Comparison of ENCODE assay signal across 8 cellular contexts in the genomic region with DNA sequence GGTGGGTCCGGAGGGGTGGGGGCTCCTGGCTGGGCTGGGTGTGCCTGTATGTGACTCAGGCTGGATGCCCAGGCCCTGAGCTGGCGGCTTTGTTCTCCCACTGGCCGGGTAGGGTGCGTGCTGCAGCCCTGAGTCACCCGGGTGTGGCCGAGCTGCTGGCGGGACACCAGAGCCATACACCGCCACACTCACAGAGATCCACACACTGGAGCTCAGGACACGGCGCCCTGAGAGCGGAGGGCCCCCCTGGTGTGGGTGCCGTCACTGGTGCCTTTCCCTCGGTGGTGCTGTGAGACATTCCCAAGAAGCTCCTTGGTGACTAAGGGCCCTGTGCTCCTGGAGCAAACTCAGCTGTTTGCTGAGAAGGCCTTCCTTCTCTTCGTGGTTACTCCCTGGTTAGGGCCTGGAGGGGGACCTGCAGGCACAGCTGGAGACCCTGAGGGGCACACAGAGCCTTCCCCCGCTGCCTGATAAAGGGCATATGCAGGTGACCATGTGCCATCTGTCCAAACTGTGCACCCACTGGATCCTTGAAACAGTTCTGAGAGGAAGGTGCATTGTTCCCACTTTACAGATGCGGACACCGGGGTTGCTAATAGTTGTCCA. TPM values are rescaled to one million over a fixed set of nuclear protein-coding genes. Genes with fewer than 3 reads are reported as not detected.
DNase-seq lines count a peak whose midpoint lies in the region; ATAC-seq and TF ChIP-seq lines count a peak whose summit lies in the region.

No MANE protein-coding gene starts in this region.

- TF ChIP-seq POLR2A in right lobe of liver (IDR thresholded peaks at IDR 0.05) = no peak
- TF ChIP-seq POLR2A in vagina (IDR thresholded peaks at IDR 0.05) = peak in 1 of 2 donors; percentile 45

- H3K27me3 ChIP-seq in right lobe of liver (no peaks in the 10 kb centered on the region), vagina (no peaks in the 10 kb centered on the region)

- intact Hi-C loops in right lobe of liver (cut with DNase I) = no loop called here
- intact Hi-C loops in vagina (cut with DNase I) = loop anchor here (10.0 kb wide), 1 partner anchor 827 kb away; no protein-coding TSS in a partner anchor

- TF ChIP-seq CTCF in choroid plexus epithelial cell (conservative IDR thresholded peaks at IDR 0.05; ENCODE audit: low read depth, low read length) (no peak), right lobe of liver (IDR thresholded peaks at IDR 0.05) (no peak), vagina (IDR thresholded peaks at IDR 0.05) (no peak)

- ATAC-seq in right lobe of liver = peak in 3 of 4 donors; percentile 6 to 60 (median 48)
- ATAC-seq in GM21576 (IDR thresholded peaks at IDR 0.05; ENCODE audit: unreplicated experiment) = no peak
- ATAC-seq in HG02798 (IDR thresholded peaks at IDR 0.05; ENCODE audit: poor library complexity, unreplicated experiment) = no peak

- H3K27ac ChIP-seq in right lobe of liver (peak overlapping the region in 1 of 3 donors; percentile 26), vagina (peak overlapping the region; percentile 98)

- H3K36me3 ChIP-seq in right lobe of liver (no peaks in the 10 kb centered on the region), vagina (no peaks in the 10 kb centered on the region)

- DNase-seq in SIG-M5 treated with dmso at 0.1 percent for 504 hours (lab: John Stamatoyannopoulos, UW; ENCODE audit: unreplicated experiment) = peak; percentile 70
- no peak for DNase-seq in SIG-M5 (lab: John Stamatoyannopoulos, UW)
- peak; percentile 95 for DNase-seq in choroid plexus epithelial cell (ENCODE audit: low read depth)
- DNase-seq in right lobe of liver = peak; percentile 49 to 63 (median 58)
- peak in 1 of 2 donors; percentile 98 for DNase-seq in vagina (ENCODE audit: extremely low spot score in 2 of 2)
- no peak for DNase-seq in GM19238 (ENCODE audit: insufficient read length, low spot score)

- no peaks in the 10 kb centered on the region for H3K4me1 ChIP-seq in right lobe of liver
- H3K4me1 ChIP-seq in vagina = peaks cover 92% of the 10 kb centered on the region

- WGBS in right lobe of liver (ENCODE audit: insufficient coverage, low coverage, low lambda C conversion rate, missing lambda C conversion rate) = 64% methylated on average over 8 of the region's 17 CpGs

- H3K4me3 ChIP-seq in choroid plexus epithelial cell (ENCODE audit: low read depth, low read length) = no peak overlapping the region
- no peak overlapping the region for H3K4me3 ChIP-seq in right lobe of liver
- no peak overlapping the region for H3K4me3 ChIP-seq in vagina

- H3K9me3 ChIP-seq in right lobe of liver (no peaks in the 10 kb centered on the region), vagina (no peaks in the 10 kb centered on the region)

RNA-seq across cellular contexts. Expression of gene KRT80, which starts 44.3 kb away (rescaled TPM):
- total RNA-seq in right lobe of liver = under 1 TPM; 0.09 to 0.51 (median 0.15) TPM
- 7.9 TPM for total RNA-seq in vagina

Comparison
In these comparisons a context has a peak if more than half of its experiments do, and no peak if none do; other contexts are left out.
1. DNase-seq: peak in SIG-M5 treated with dmso at 0.1 percent for 504 hours (single experiment), choroid plexus epithelial cell (single experiment) and right lobe of liver (3 of 3); none in SIG-M5 (single experiment) and GM19238 (single experiment).
2. ATAC-seq: peak in right lobe of liver (3 of 4); none in GM21576 (single experiment) and HG02798 (single experiment).